Comparison of ENCODE assay signal across 8 cellular contexts in genomic region chr22:23240639-23241389, GRCh38.
DNase-seq lines count a peak whose midpoint lies in the region; ATAC-seq and TF ChIP-seq lines count a peak whose summit lies in the region.

No MANE protein-coding gene starts in this region.

- H3K27me3 ChIP-seq in AG04450 (ENCODE audit: control insufficient read depth, insufficient read depth, low read length) (no peaks in the 10 kb centered on the region), HCT116 (ENCODE audit: insufficient read depth, low read length) (no peaks in the 10 kb centered on the region), kidney epithelial cell (ENCODE audit: control insufficient read depth, insufficient read depth, low read length) (no peaks in the 10 kb centered on the region)

- TF ChIP-seq RAD21 in HCT116 (IDR thresholded peaks at IDR 0.05; ENCODE audit: low read depth): peak; percentile 23; the same call in 1 of the 2 replicates

- peaks cover 88% of the 10 kb centered on the region for H3K79me2 ChIP-seq in HCT116 (ENCODE audit: insufficient read depth, low read length)

- no peaks in the 10 kb centered on the region for H3K9me3 Mint-ChIP-seq in activated T-cell treated with anti-CD3 and anti-CD28 coated beads, Interleukin-2, amount 50 U/mL, for 24 hours

- TF ChIP-seq CTCF in AG04450 (IDR thresholded peaks at IDR 0.05; ENCODE audit: low read depth, low read length): 0 out of 2 replicates have a peak, but pooled peaks have one; percentile 22
- TF ChIP-seq CTCF in HCT116 (IDR thresholded peaks at IDR 0.05 in 2 of 3, conservative IDR thresholded peaks at IDR 0.05 in 1 of 3; ENCODE audit: borderline replicate concordance in 1 of 3, insufficient read depth in 1 of 3, low read depth in 2 of 3, low read length in 2 of 3): peak; percentile 27 to 51 (median 45); a peak in 5 of 6 replicates
- peak; percentile 38 for TF ChIP-seq CTCF in kidney epithelial cell (IDR thresholded peaks at IDR 0.05; ENCODE audit: insufficient read depth, low read length, poor library complexity, severe bottlenecking)

- POLR2A ChIA-PET in AG04450 (lab: Yijun Ruan, JAX) (no interaction called here), HCT116 (lab: Charles Lee) (no interaction called here)

- H3K4me2 ChIP-seq in HCT116 (ENCODE audit: low read length): no peak overlapping the region

- H3K27ac ChIP-seq in AG04450 (ENCODE audit: low read depth, low read length): no peak overlapping the region
- no peak overlapping the region for H3K27ac ChIP-seq in HCT116 (ENCODE audit: low read depth, low read length)

- no peak overlapping the region for H3K4me3 ChIP-seq in AG04450 (ENCODE audit: low read depth, low read length)
- H3K4me3 ChIP-seq in HCT116 (replicated peaks in 1 of 2; ENCODE audit: low read depth in 1 of 2, low read length in 2 of 2): no peak overlapping the region
- H3K4me3 ChIP-seq in kidney epithelial cell (ENCODE audit: low read depth, low read length): no peak overlapping the region

- H3K9ac ChIP-seq in HCT116 (ENCODE audit: low read length): no peak overlapping the region

- H3K27me3 Mint-ChIP-seq in activated T-cell treated with anti-CD3 and anti-CD28 coated beads, Interleukin-2, amount 50 U/mL, for 24 hours: no peaks in the 10 kb centered on the region

- H3K36me3 ChIP-seq in HCT116 (ENCODE audit: control insufficient read depth in 1 of 2, insufficient read depth in 2 of 2, low read length in 2 of 2) (0 out of 4 replicates have a peak, but pooled peaks cover 0 to 2% of the 10 kb centered on the region in 2 experiments), kidney epithelial cell (ENCODE audit: control insufficient read depth, insufficient read depth, low read length) (no peaks in the 10 kb centered on the region)

- intact Hi-C loops in HCT116 (cut with micrococcal nuclease): no loop called here

- DNase-seq in AG04450 (ENCODE audit: low read depth, low spot score) (no peak), HCT116 (ENCODE audit: low read depth, low spot score) (no peak), kidney epithelial cell (ENCODE audit: low read depth) (no peak), G401 (ENCODE audit: low spot score) (no peak), NCI-H187 (lab: John Stamatoyannopoulos, UW) (no peak)
- DNase-seq in activated T-cell treated with anti-CD3 and anti-CD28 coated beads, Interleukin-2, amount 50 U/mL, for 24 hours: peak; percentile 56

- RAD21 ChIA-PET in HCT116 (lab: Charles Lee; ENCODE audit: low non-redundant PET in 1 of 2, low total read pairs in 2 of 2, uncharacterized antibody in 2 of 2, unreplicated experiment in 2 of 2): no interaction called here

- H3K9me2 ChIP-seq in HCT116 (ENCODE audit: insufficient read depth): no peaks in the 10 kb centered on the region

- H4K20me1 ChIP-seq in HCT116 (ENCODE audit: insufficient read depth): peaks cover 4% of the 10 kb centered on the region; the same call in 1 of the 2 replicates

- peaks cover 24% of the 10 kb centered on the region for H3K36me3 Mint-ChIP-seq in activated T-cell treated with anti-CD3 and anti-CD28 coated beads, Interleukin-2, amount 50 U/mL, for 24 hours (ENCODE audit: low read depth)

- no TSS peak for BruUV-seq in HCT116 (replicated peaks; lab: Mats Ljungman, UMichigan)

- no peak overlapping the region for H2AFZ ChIP-seq in HCT116 (ENCODE audit: low read depth, low read length, poor library complexity, severe bottlenecking)

- peak overlapping the region; percentile 92 for H3K27ac Mint-ChIP-seq in activated T-cell treated with anti-CD3 and anti-CD28 coated beads, Interleukin-2, amount 50 U/mL, for 24 hours

- H3K9me3 ChIP-seq in AG04450 (ENCODE audit: control insufficient read depth, insufficient read depth, low read length) (no peaks in the 10 kb centered on the region), HCT116 (ENCODE audit: control insufficient read depth in 1 of 2, insufficient read depth in 1 of 2, low read depth in 1 of 2, low read length in 2 of 2) (peaks cover 0 to 3% of the 10 kb centered on the region in 2 experiments; a peak in 1 of 4 replicates)

- in situ Hi-C loops in G401 (cut with HindIII; ENCODE audit: low sequenced_read_pairs): no loop called here

- TF ChIP-seq POLR2A in HCT116 (IDR thresholded peaks at IDR 0.05; ENCODE audit: borderline replicate concordance, extremely low read depth, insufficient read depth, insufficient read length): no peak

- H3K4me1 ChIP-seq in HCT116 (ENCODE audit: control insufficient read depth in 1 of 2, insufficient read depth in 2 of 2, low read length in 2 of 2): peaks cover 0 to 12% of the 10 kb centered on the region in 2 experiments; a peak in 1 of 4 replicates

- ATAC-seq in HCT116 (peak; percentile 81), HG02840 (IDR thresholded peaks at IDR 0.05; ENCODE audit: low FRiP score, unreplicated experiment) (no peak), GM21447 (IDR thresholded peaks at IDR 0.05; ENCODE audit: unreplicated experiment) (no peak)

- CTCF ChIA-PET in AG04450 (lab: Charles Lee) (interaction anchor here (0.6 to 2.8 kb wide), 2 partner anchors 41 to 43 kb away, joined by 3 to 12 read pairs; no protein-coding TSS in a partner anchor), HCT116 (lab: Charles Lee) (no interaction called here)

- H3K4me1 Mint-ChIP-seq in activated T-cell treated with anti-CD3 and anti-CD28 coated beads, Interleukin-2, amount 50 U/mL, for 24 hours (ENCODE audit: low read depth): peaks cover 96% of the 10 kb centered on the region

- no peak overlapping the region for H3K4me3 Mint-ChIP-seq in activated T-cell treated with anti-CD3 and anti-CD28 coated beads, Interleukin-2, amount 50 U/mL, for 24 hours

TF ChIP-seq in HCT116, 20 proteins besides CTCF, POLR2A, EP300 and RAD21:
- TF ChIP-seq JUND (IDR thresholded peaks at IDR 0.05): no peak
- TF ChIP-seq ZFX (IDR thresholded peaks at IDR 0.05): no peak
- no peak for TF ChIP-seq EZH2phosphoT487 (IDR thresholded peaks at IDR 0.05; ENCODE audit: borderline replicate concordance)
- no peak for TF ChIP-seq FOSL1 (IDR thresholded peaks at IDR 0.05; ENCODE audit: low read depth)
- TF ChIP-seq CBX3 (IDR thresholded peaks at IDR 0.05; ENCODE audit: low read depth): no peak
- TF ChIP-seq ATF3 (IDR thresholded peaks at IDR 0.05): no peak
- no peak for TF ChIP-seq SRF (IDR thresholded peaks at IDR 0.05; ENCODE audit: low read depth)
- TF ChIP-seq EZH2 (IDR thresholded peaks at IDR 0.05): no peak
